In the genomic region with DNA sequence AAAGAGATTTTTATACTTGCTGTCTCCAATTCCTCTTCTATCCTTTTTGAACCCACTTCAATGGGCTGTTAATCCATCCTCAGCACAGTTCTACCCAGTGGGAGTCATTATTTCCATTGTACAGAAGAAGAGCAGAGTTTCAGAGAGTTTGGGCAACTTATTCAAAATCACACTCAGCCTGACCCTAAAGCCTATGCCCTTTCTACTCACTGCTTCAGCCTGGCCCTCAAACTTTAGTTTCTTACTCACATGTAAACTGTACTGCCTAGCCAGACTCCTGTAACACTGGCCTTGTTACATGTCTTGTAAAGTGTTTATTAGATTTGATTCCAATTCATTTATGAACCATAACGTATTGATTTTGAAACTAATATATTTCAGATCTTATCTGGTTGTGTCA, we compare ENCODE assay signal across 16 cellular contexts. TPM values are rescaled to one million over a fixed set of nuclear protein-coding genes. Genes with fewer than 3 reads are reported as not detected.
DNase-seq lines count a peak whose midpoint lies in the region; ATAC-seq and TF ChIP-seq lines count a peak whose summit lies in the region.
"Had no signal": no experiment of that assay in that cellular context is flagged by ENCODE, and none has a peak within 500 bp of the region (broad histone marks: within the 10 kb centered on the region; RNA-seq: fewer than 3 reads in every experiment).

No MANE protein-coding gene starts in this region.

- TF ChIP-seq CTCF in spleen (IDR thresholded peaks at IDR 0.05 in 8 of 11, conservative IDR thresholded peaks at IDR 0.05 in 3 of 11) = no peak

- H3K4me3 Mint-ChIP-seq in activated CD4-positive, alpha-beta T cell treated with anti-CD3 and anti-CD28 coated beads, Interleukin-2, amount 10 ng/mL, durations not matched to agents 24 days and 14 days = peak overlapping the region; percentile 27
- H3K4me3 Mint-ChIP-seq in activated naive CD8-positive, alpha-beta T cell = peak overlapping the region; percentile 30

- H3K4me1 Mint-ChIP-seq in activated CD4-positive, alpha-beta T cell treated with anti-CD3 and anti-CD28 coated beads, Interleukin-2, amount 10 ng/mL, durations not matched to agents 24 days and 14 days = peaks cover 27% of the 10 kb centered on the region
- peaks cover 40% of the 10 kb centered on the region for H3K4me1 Mint-ChIP-seq in activated naive CD8-positive, alpha-beta T cell (ENCODE audit: low read depth)

- no peaks in the 10 kb centered on the region for H3K9me3 ChIP-seq in spleen
- H3K9me3 ChIP-seq: A549, pancreas had no signal

- WGBS in spleen, 5 donors = 0% methylated on average over 1 of the region's 1 CpG

- H3K36me3 ChIP-seq in spleen = peaks cover 0 to 2% (median 0%) of the 10 kb centered on the region in 6 donors
- H3K36me3 ChIP-seq: pancreas had no signal

- peak; percentile 23 for ATAC-seq in HG03045 (IDR thresholded peaks at IDR 0.05; ENCODE audit: unreplicated experiment)
- ATAC-seq: A549 had no signal

- no peak for TF ChIP-seq POLR2A in spleen (IDR thresholded peaks at IDR 0.05)

- no peaks in the 10 kb centered on the region for H3K9me3 Mint-ChIP-seq in activated CD4-positive, alpha-beta T cell treated with anti-CD3 and anti-CD28 coated beads, Interleukin-2, amount 10 ng/mL, durations not matched to agents 24 days and 14 days
- H3K9me3 Mint-ChIP-seq in activated naive CD8-positive, alpha-beta T cell (ENCODE audit: low read depth) = no peaks in the 10 kb centered on the region

- peaks cover 3% of the 10 kb centered on the region for H3K36me3 Mint-ChIP-seq in activated CD4-positive, alpha-beta T cell treated with anti-CD3 and anti-CD28 coated beads, Interleukin-2, amount 10 ng/mL, durations not matched to agents 24 days and 14 days (ENCODE audit: low read depth)
- H3K36me3 Mint-ChIP-seq in activated naive CD8-positive, alpha-beta T cell = peaks cover 3% of the 10 kb centered on the region

- DNase-seq in activated CD4-positive, alpha-beta T cell treated with anti-CD3 and anti-CD28 coated beads, Interleukin-2, amount 10 ng/mL, durations not matched to agents 24 days and 14 days = no peak
- DNase-seq in activated CD4-positive, alpha-beta T cell treated with anti-CD3 and anti-CD28 coated beads for 48 hours = no peak
- no peak for DNase-seq in spleen
- DNase-seq in HuH-7.5 (ENCODE audit: low spot score) = no peak
- no peak for DNase-seq in COLO829 (ENCODE audit: low spot score)
- no peak for DNase-seq in activated CD8-positive, alpha-beta memory T cell treated with anti-CD3 and anti-CD28 coated beads, Interleukin-2, amount 50 U/mL, for 4 hours
- DNase-seq: DND-41; foreskin melanocyte; GM23248; pancreas; stimulated activated CD4-positive, alpha-beta T cell treated with anti-CD3 and anti-CD28 coated beads, Interleukin-1b, Interleukin-23, amount 100 ng/mL, for 48 hours had no signal

- peak overlapping the region; percentile 80 for H3K27ac Mint-ChIP-seq in activated CD4-positive, alpha-beta T cell treated with anti-CD3 and anti-CD28 coated beads, Interleukin-2, amount 10 ng/mL, durations not matched to agents 24 days and 14 days
- H3K27ac Mint-ChIP-seq in activated naive CD8-positive, alpha-beta T cell = peak overlapping the region; percentile 76

- H3K27me3 ChIP-seq in spleen (replicated peaks in 1 of 7) = no peaks in the 10 kb centered on the region
- H3K27me3 ChIP-seq: pancreas had no signal

- intact Hi-C loops in activated CD4-positive, alpha-beta T cell treated with anti-CD3 and anti-CD28 coated beads, Interleukin-2, amount 10 ng/mL, durations not matched to agents 24 days and 14 days (cut with micrococcal nuclease) = loop anchor here (1.0 to 5.0 kb wide), 4 partner anchors 16 to 67 kb away; a partner anchor contains a TSS
- intact Hi-C loops in spleen (cut with DNase I; ENCODE audit: low total_unique reads) = no loop called here

- no peak overlapping the region for H3K4me3 ChIP-seq in spleen
- H3K4me3 ChIP-seq: A549, GM23248, pancreas had no signal

- H3K27me3 Mint-ChIP-seq in activated CD4-positive, alpha-beta T cell treated with anti-CD3 and anti-CD28 coated beads, Interleukin-2, amount 10 ng/mL, durations not matched to agents 24 days and 14 days = no peaks in the 10 kb centered on the region
- H3K27me3 Mint-ChIP-seq in activated naive CD8-positive, alpha-beta T cell = no peaks in the 10 kb centered on the region

- H3K27ac ChIP-seq in spleen = peak overlapping the region; percentile 68 to 90 (median 74)
- H3K27ac ChIP-seq: A549, GM23248, pancreas, RWPE1, VCaP had no signal

- peaks cover 0 to 19% (median 14%) of the 10 kb centered on the region in 6 donors for H3K4me1 ChIP-seq in spleen
- H3K4me1 ChIP-seq: pancreas had no signal

RNA-seq across cellular contexts. Expression of a gene that starts 25.1 kb away (rescaled TPM):
- 42.8 and 44.0 TPM in 2 replicates for total RNA-seq in activated CD4-positive, alpha-beta T cell treated with anti-CD3 and anti-CD28 coated beads, Interleukin-2, amount 10 ng/mL, durations not matched to agents 24 days and 14 days
- 10 to 100 TPM; 42.9 to 64.8 (median 51.9) TPM for total RNA-seq in spleen
- 10 to 100 TPM; 16.4 to 20.6 (median 19.3) TPM for polyA plus RNA-seq in spleen

RNA-seq across cellular contexts. Expression of a gene that starts 26.1 kb away (rescaled TPM):
- 135 and 146 TPM in 2 replicates for total RNA-seq in activated CD4-positive, alpha-beta T cell treated with anti-CD3 and anti-CD28 coated beads, Interleukin-2, amount 10 ng/mL, durations not matched to agents 24 days and 14 days
- total RNA-seq in spleen = 100 to 1,000 TPM in 5 of 7 donors, 10 to 100 TPM in 2; 90.8 to 113 (median 106) TPM
- 10 to 100 TPM; 15.2 to 31.9 (median 19.9) TPM for polyA plus RNA-seq in spleen
